Comparison of ENCODE assay signal across 22 cellular contexts in genomic region chr2:236639461-236639860, GRCh38.
"Had no signal": no experiment of that assay in that cellular context is flagged by ENCODE, and none has a peak within 500 bp of the region (broad histone marks: within the 10 kb centered on the region; RNA-seq: fewer than 3 reads in every experiment).

No MANE protein-coding gene starts in this region.

- H3K36me3 ChIP-seq: adrenal gland, MG63 had no signal

- H3K27me3 ChIP-seq: adrenal gland, MG63 had no signal

- DNase-seq: activated CD4-positive, alpha-beta T cell treated with anti-CD3 and anti-CD28 coated beads, Interleukin-2, amount 50 U/mL, for 1 hour; activated CD4-positive, CD25-positive, alpha-beta regulatory T cell; activated CD8-positive, alpha-beta T cell treated with anti-CD3 and anti-CD28 coated beads, Interleukin-2, amount 10 ng/mL, durations not matched to agents 7 days and 5 days; activated naive CD4-positive, alpha-beta T cell treated with anti-CD3 and anti-CD28 coated beads, Interleukin-2, amount 50 U/mL, for 16 hours; activated naive CD8-positive, alpha-beta T cell treated with anti-CD3 and anti-CD28 coated beads, Interleukin-2, amount 10 ng/mL, durations not matched to agents 7 days and 5 days; activated T-cell treated with anti-CD3 and anti-CD28 coated beads, Interleukin-2, amount 50 U/mL, for 1 hour; adrenal gland; anterior cingulate cortex; caudate nucleus; MG63; MV-4-11; NCI-H1092 treated with DMSO at 0.1 percent for 48 hours; NCI-H1436 treated with DMSO at 0.1 percent for 48 hours; NCI-H187; NCI-H2081; NCI-H524 treated with DMSO at 0.1 percent for 48 hours; NCI-H82; T-cell; T-helper 2 cell; T1000 had no signal

- H3K4me1 ChIP-seq: adrenal gland had no signal

- H3K9me3 ChIP-seq: adrenal gland had no signal

- H3K27ac ChIP-seq: adrenal gland, KMS-11, SK-N-MC had no signal

- H3K4me3 ChIP-seq: adrenal gland, MG63, SK-N-MC had no signal
